8 cellular contexts compared by ENCODE assay signal in the genomic region with DNA sequence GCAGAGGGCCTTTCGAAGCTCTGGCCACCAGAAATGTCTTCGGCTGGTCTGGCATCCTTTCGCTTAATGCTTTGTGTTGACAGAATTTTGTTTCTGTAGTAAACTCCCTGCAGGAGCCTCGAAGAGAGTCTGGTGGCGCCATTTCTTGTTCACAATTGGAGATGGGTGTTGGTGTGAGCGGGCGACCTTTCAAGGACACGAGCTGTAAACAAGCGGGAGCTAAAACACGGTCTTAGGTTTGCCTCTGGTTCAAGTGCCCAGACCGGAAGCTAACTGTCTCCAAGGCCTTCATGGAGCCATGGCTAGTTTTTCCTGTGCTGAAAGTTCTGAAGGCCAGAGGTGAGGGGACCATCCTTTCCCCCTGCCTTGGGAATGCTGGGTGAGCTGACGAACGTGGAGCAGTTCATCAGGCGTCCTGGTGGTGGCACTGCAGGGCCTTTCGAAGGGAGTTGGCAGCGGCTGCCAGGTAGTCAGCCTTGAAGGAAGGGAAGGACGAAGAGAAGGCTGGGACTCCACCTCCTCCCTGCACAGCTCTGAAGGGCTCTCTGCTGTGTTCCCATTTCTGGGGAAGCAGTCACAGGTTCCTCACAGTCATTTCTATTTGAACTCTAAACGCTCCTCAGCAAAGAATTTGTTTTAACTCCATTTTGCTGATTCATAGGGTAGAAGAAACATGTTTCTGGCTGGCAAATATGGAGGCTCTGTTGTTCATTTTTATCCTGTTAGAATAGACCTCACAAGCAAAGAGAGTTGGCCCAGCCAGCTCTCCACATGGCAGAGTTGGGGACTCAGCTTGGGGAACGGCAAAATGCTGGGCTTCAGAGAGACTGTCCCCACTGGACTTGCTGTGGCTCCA. TPM values are rescaled to one million over a fixed set of nuclear protein-coding genes. Genes with fewer than 3 reads are reported as not detected.
DNase-seq lines count a peak whose midpoint lies in the region; ATAC-seq, FAIRE-seq and TF ChIP-seq lines count a peak whose summit lies in the region.

No MANE protein-coding gene starts in this region.

- in situ Hi-C loops in GM12878 (cut with MboI), result loop anchor here (5.0 kb wide), 1 partner anchor 651 kb away; no protein-coding TSS in a partner anchor

- intact Hi-C loops in GM12878 (cut with micrococcal nuclease; ENCODE audit: unreplicated experiment), result loop anchor here (1.0 to 10.0 kb wide), 4 partner anchors 184 to 649 kb away; a partner anchor contains a TSS

- no peaks in the 10 kb centered on the region for H3K9me3 Mint-ChIP-seq in HFFc6

- ATAC-seq in GM12878 (peak; percentile 91), HG03025 (IDR thresholded peaks at IDR 0.05; ENCODE audit: low FRiP score, unreplicated experiment) (no peak)

- no peaks in the 10 kb centered on the region for H3K27me3 ChIP-seq in GM12878 (replicated peaks in 1 of 2; ENCODE audit: control insufficient read depth in 2 of 2, insufficient read depth in 2 of 2, low read length in 1 of 2)

- H3K9me3 ChIP-seq in GM12878 (replicated peaks; ENCODE audit: control insufficient read depth, insufficient read depth, low read length), result no peaks in the 10 kb centered on the region; the same call in 2 of the 3 replicates

- TF ChIP-seq RAD21 in GM12878 (IDR thresholded peaks at IDR 0.05; ENCODE audit: insufficient read depth, low read depth, low read length), result peak; percentile 86

- TF ChIP-seq POLR2A in GM12878 (IDR thresholded peaks at IDR 0.05; ENCODE audit: low read depth, low read length), result no peak

- H3K4me1 ChIP-seq in GM12878 (ENCODE audit: control insufficient read depth, insufficient read depth, low read length), result peaks cover 15% of the 10 kb centered on the region

- peak; percentile 89 for TF ChIP-seq CTCF in HFFc6 (IDR thresholded peaks at IDR 0.05)
- TF ChIP-seq CTCF in GM12878 (IDR thresholded peaks at IDR 0.05 in 2 of 3, conservative IDR thresholded peaks at IDR 0.05 in 1 of 3; ENCODE audit: control insufficient read depth in 2 of 3, extremely low read depth in 1 of 3, insufficient read depth in 1 of 3, low read depth in 3 of 3, low read length in 3 of 3), result peak; percentile 93 to 95 (median 93)

- RAD21 ChIA-PET in GM12878 (lab: Charles Lee; ENCODE audit: unreplicated experiment), result interaction anchor here (0.5 to 2.0 kb wide), 14 partner anchors 24 to 1172 kb away, joined by 3 to 17 read pairs (median 4); a partner anchor contains a TSS

- WGBS in GM12878 (ENCODE audit: insufficient coverage, insufficient replicate concordance, low lambda C conversion rate, missing lambda C conversion rate), result 63% methylated on average over 19 of the region's 19 CpGs

- H3K79me2 ChIP-seq in GM12878 (ENCODE audit: control insufficient read depth, insufficient read depth, low read length), result no peaks in the 10 kb centered on the region

- H4K20me1 ChIP-seq in GM12878 (ENCODE audit: control insufficient read depth, insufficient read depth), result no peaks in the 10 kb centered on the region

- peaks cover 11% of the 10 kb centered on the region in 2 experiments; a peak in 3 of 4 replicates for H3K36me3 ChIP-seq in GM12878 (ENCODE audit: control insufficient read depth in 2 of 2, insufficient read depth in 2 of 2, low read length in 1 of 2)

- BruUV-seq in GM12878 (replicated peaks; lab: Mats Ljungman, UMichigan), result no TSS peak

- FAIRE-seq in TTC549 (lab: Jason Lieb, UNC), result peak; percentile 45
- FAIRE-seq in GM12878 (lab: Jason Lieb, UNC), result peak; percentile 35

- CTCF ChIA-PET in GM12878 (lab: Yijun Ruan, JAX), result interaction anchor here (0.6 to 3.4 kb wide), 31 partner anchors 9 to 651 kb away, joined by 3 to 37 read pairs (median 4); a partner anchor contains a TSS

- H3K9ac ChIP-seq in GM12878 (ENCODE audit: control insufficient read depth, insufficient read depth, low read length), result no peak overlapping the region

- H3K27ac ChIP-seq in GM12878 (ENCODE audit: control insufficient read depth, insufficient read depth), result no peak overlapping the region

- DNase-seq in GM03348 (ENCODE audit: low spot score) (peak; percentile 92), HFFc6 (peak; percentile 55), NCI-H187 treated with DMSO at 0.1 percent for 48 hours (lab: John Stamatoyannopoulos, UW) (peak; percentile 23), GM12878 (ENCODE audit: low read depth, low spot score) (peak; percentile 31), iPS-NIHi11 (ENCODE audit: low spot score) (peak; percentile 94)
- peak; percentile 45 to 62 for DNase-seq in stimulated activated CD4-positive, alpha-beta T cell treated with anti-CD3 and anti-CD28 coated beads, Interleukin-15, amount 100 ng/mL, for 1 hour (ENCODE audit: low read depth in 1 of 2, low spot score in 1 of 2)

- POLR2A ChIA-PET in GM12878 (lab: Charles Lee), result interaction anchor here (0.5 kb wide), 1 partner anchor 102 kb away, joined by 3 read pairs; no protein-coding TSS in a partner anchor

- H3K27me3 Mint-ChIP-seq in HFFc6 (ENCODE audit: insufficient read depth), result no peaks in the 10 kb centered on the region; the same call in 1 of the 2 replicates

- H3K4me3 Mint-ChIP-seq in HFFc6, result no peak overlapping the region

- no peak overlapping the region for H3K4me3 ChIP-seq in GM12878

- no peak for TF ChIP-seq EP300 in GM12878 (IDR thresholded peaks at IDR 0.05; ENCODE audit: borderline replicate concordance in 1 of 2, control insufficient read depth in 1 of 2, low read depth in 2 of 2, low read length in 2 of 2)

- no peak overlapping the region for H3K27ac Mint-ChIP-seq in HFFc6

- peaks cover 7% of the 10 kb centered on the region; the same call in 1 of the 2 replicates for H3K36me3 Mint-ChIP-seq in HFFc6 (ENCODE audit: low read depth)

- H3K4me1 Mint-ChIP-seq in HFFc6 (ENCODE audit: low read depth), result no peaks in the 10 kb centered on the region

- no peak overlapping the region for H2AFZ ChIP-seq in GM12878 (ENCODE audit: control insufficient read depth, low read depth, low read length)

- SMC1A ChIA-PET in GM12878 (lab: Charles Lee; ENCODE audit: uncharacterized antibody, unreplicated experiment), result interaction anchor here (0.6 to 2.3 kb wide), 18 partner anchors 11 to 654 kb away, joined by 3 to 16 read pairs (median 4); no protein-coding TSS in a partner anchor

- no peak overlapping the region for H3K4me2 ChIP-seq in GM12878 (ENCODE audit: control insufficient read depth, insufficient read depth)

TF ChIP-seq in GM12878, 131 proteins besides CTCF, POLR2A, EP300 and RAD21 (continues in another document):
- no peak for TF ChIP-seq BMI1 (IDR thresholded peaks at IDR 0.05; ENCODE audit: borderline replicate concordance)

RNA-seq across cellular contexts. Expression of a gene that starts 35.2 kb away (rescaled TPM):
- total RNA-seq in HFFc6 (2021; fragmentation: NEBNext Ultra II Directional; extraction: Animal tissue kit (Norgen Biotek cat#: 25700)), result 10 to 100 TPM in 3 of 6 experiments, 1 to 10 TPM in 3; 8.8 to 12.6 (median 9.8) TPM
- total RNA-seq in GM12878 (2013; cell fraction: nucleolus; rRNA removed), result 26.6 and 28.7 TPM in 2 replicates
- total RNA-seq in GM12878 (2014; rRNA removed) (22.3 and 22.9 TPM in 2 replicates), GM12878 (2014; rRNA removed; fragmentation: Illumina TruSeq; extraction: Trizol) (16.6 and 18.4 TPM in 2 replicates), GM12878 (2021) (22.3 and 24.0 TPM in 2 replicates)
- polyA plus RNA-seq in GM12878 (2011; ENCODE audit: low read depth), result 4.6 TPM
- polyA plus RNA-seq in GM12878 (2011; rRNA removed) (9.6 and 13.6 TPM in 2 replicates), GM12878 (2014; fragmentation: Illumina TruSeq; extraction: Trizol) (12.2 and 14.3 TPM in 2 replicates), GM12878 (2014; fragmentation: Nextera tagmentation; extraction: Ambion mirVana) (1 to 10 TPM; 2.7 to 3.6 TPM), GM12878 (2014; rRNA removed) (15.5 and 16.2 TPM in 2 replicates), GM12878 (2016; fragmentation: Nextera tagmentation; extraction: Ambion mirVana) (10 to 100 TPM; 18.4 to 19.6 TPM)
- 12.8 and 15.0 TPM in 2 replicates for polyA plus RNA-seq in GM12878 (2011; cell fraction: cytosol; rRNA removed)
- 12.9 and 15.1 TPM in 2 replicates for polyA plus RNA-seq in GM12878 (2011; cell fraction: nucleus; rRNA removed)
- 5.8 and 6.1 TPM in 2 replicates for polyA plus RNA-seq in GM12878 (2012)
- polyA minus RNA-seq in GM12878 (2011; rRNA and poly(A)+ RNA removed), result 31.2 and 33.8 TPM in 2 replicates
- 10.6 and 11.2 TPM in 2 replicates for polyA minus RNA-seq in GM12878 (2011; cell fraction: cytosol; rRNA and poly(A)+ RNA removed)
- 14.6 and 32.5 TPM in 2 replicates for polyA minus RNA-seq in GM12878 (2011; cell fraction: nucleus; rRNA and poly(A)+ RNA removed)

RNA-seq across cellular contexts. Expression of a gene that starts 35.3 kb away (rescaled TPM):
- 10 to 100 TPM; 17.6 to 20.7 (median 20.3) TPM for total RNA-seq in HFFc6 (2021; fragmentation: NEBNext Ultra II Directional; extraction: Animal tissue kit (Norgen Biotek cat#: 25700))
- 25.4 and 25.6 TPM in 2 replicates for total RNA-seq in GM12878 (2013; cell fraction: nucleolus; rRNA removed)
- total RNA-seq in GM12878 (2014; rRNA removed), result 18.9 and 25.7 TPM in 2 replicates
- 19.2 and 19.5 TPM in 2 replicates for total RNA-seq in GM12878 (2014; rRNA removed; fragmentation: Illumina TruSeq; extraction: Trizol)
- 24.8 and 26.2 TPM in 2 replicates for total RNA-seq in GM12878 (2021)
- 10.4 TPM for polyA plus RNA-seq in GM12878 (2011; ENCODE audit: low read depth)
- polyA plus RNA-seq in GM12878 (2011; rRNA removed), result 20.4 and 24.5 TPM in 2 replicates
- 23.1 and 24.5 TPM in 2 replicates for polyA plus RNA-seq in GM12878 (2011; cell fraction: cytosol; rRNA removed)
- polyA plus RNA-seq in GM12878 (2011; cell fraction: nucleus; rRNA removed), result 21.6 and 22.7 TPM in 2 replicates
- 12.5 and 19.1 TPM in 2 replicates for polyA plus RNA-seq in GM12878 (2012)
- polyA plus RNA-seq in GM12878 (2014; fragmentation: Illumina TruSeq; extraction: Trizol), result 21.4 and 26.1 TPM in 2 replicates
- 1 to 10 TPM; 1.1 to 1.3 TPM for polyA plus RNA-seq in GM12878 (2014; fragmentation: Nextera tagmentation; extraction: Ambion mirVana)
- polyA plus RNA-seq in GM12878 (2014; rRNA removed), result 22.0 and 23.8 TPM in 2 replicates
- polyA plus RNA-seq in GM12878 (2016; fragmentation: Nextera tagmentation; extraction: Ambion mirVana), result 1 to 10 TPM; 2.4 to 3.7 TPM
- polyA minus RNA-seq in GM12878 (2011; rRNA and poly(A)+ RNA removed), result 30.9 and 37.3 TPM in 2 replicates
- 7.4 and 11.3 TPM in 2 replicates for polyA minus RNA-seq in GM12878 (2011; cell fraction: cytosol; rRNA and poly(A)+ RNA removed)
- polyA minus RNA-seq in GM12878 (2011; cell fraction: nucleus; rRNA and poly(A)+ RNA removed), result 13.7 and 35.4 TPM in 2 replicates

Comparison
In these comparisons a context has a peak if more than half of its experiments do, and no peak if none do; other contexts are left out.
1. DNase-seq: peak in every context shown above with its lines; median percentile 94 in iPS-NIHi11; 92 in GM03348; 55 in HFFc6; 54 in stimulated activated CD4-positive, alpha-beta T cell treated with anti-CD3 and anti-CD28 coated beads, Interleukin-15, amount 100 ng/mL, for 1 hour; 31 in GM12878; 23 in NCI-H187 treated with DMSO at 0.1 percent for 48 hours.